Comparison of ENCODE assay signal across 24 cellular contexts in the genomic region with DNA sequence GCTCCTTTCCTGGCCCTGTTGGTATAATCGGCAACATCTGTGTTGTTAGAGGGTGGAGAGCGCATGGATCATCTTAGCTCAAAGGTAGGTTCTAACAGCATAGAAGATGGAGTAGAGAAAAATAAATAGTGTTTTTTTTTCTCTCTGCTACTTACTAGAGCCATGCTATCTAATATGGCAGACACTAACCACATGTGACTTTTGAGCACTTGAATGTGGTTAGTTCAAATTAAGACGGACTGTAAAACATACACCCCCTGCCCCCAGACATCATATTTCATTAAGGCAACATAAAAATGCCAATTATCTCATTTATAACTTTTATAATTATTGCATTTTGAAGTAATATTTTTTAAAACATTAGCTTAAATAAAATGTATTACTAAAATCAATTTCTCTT.
A peak's percentile ranks its signal among the peaks of the same experiment; 100 is the strongest.
DNase-seq lines count a peak whose midpoint lies in the region; ATAC-seq, FAIRE-seq and TF ChIP-seq lines count a peak whose summit lies in the region.
"Had no signal": no experiment of that assay in that cellular context is flagged by ENCODE, and none has a peak within 500 bp of the region (broad histone marks: within the 10 kb centered on the region; RNA-seq: fewer than 3 reads in every experiment).

No MANE protein-coding gene starts in this region.

- H3K9me3 ChIP-seq in mammary epithelial cell (replicated peaks; ENCODE audit: insufficient read depth, low read length), result no peaks in the 10 kb centered on the region
- H3K9me3 ChIP-seq in CD4-positive, alpha-beta memory T cell (ENCODE audit: control insufficient read depth in 1 of 2, low read length in 2 of 2), result no peaks in the 10 kb centered on the region

- ATAC-seq in GM18873 (IDR thresholded peaks at IDR 0.05; ENCODE audit: low FRiP score, unreplicated experiment), result no peak
- ATAC-seq in GM21576 (IDR thresholded peaks at IDR 0.05; ENCODE audit: unreplicated experiment), result no peak
- ATAC-seq: K562 had no signal

- POLR2A ChIA-PET in MCF 10A (lab: Yijun Ruan, JAX), result interaction anchor here (0.5 to 4.5 kb wide), 20 partner anchors 9 to 508 kb away, joined by 3 to 34 read pairs (median 4); no protein-coding TSS in a partner anchor
- POLR2A ChIA-PET in CD4-positive, alpha-beta memory T cell (lab: Charles Lee; ENCODE audit: partially characterized antibody), result no interaction called here

- in situ Hi-C loops in mammary epithelial cell (cut with MboI; ENCODE audit: low sequenced_read_pairs in 2 of 2), result no loop called here

- H3K27ac Mint-ChIP-seq in MCF 10A (ENCODE audit: low read depth, unreplicated experiment), result no peak overlapping the region
- no peak overlapping the region for H3K27ac Mint-ChIP-seq in CD4-positive, alpha-beta memory T cell

- H4K20me1 ChIP-seq in mammary epithelial cell (ENCODE audit: insufficient read depth, low read length), result no peaks in the 10 kb centered on the region

- peak overlapping the region; percentile 66 for H3K4me2 ChIP-seq in mammary epithelial cell (ENCODE audit: insufficient read depth, low read depth, low read length)

- intact Hi-C loops in mammary epithelial cell (cut with micrococcal nuclease), result no loop called here
- intact Hi-C loops in MCF 10A (cut with micrococcal nuclease), result loop anchor here (5.0 kb wide), 1 partner anchor 49 kb away; no protein-coding TSS in a partner anchor
- intact Hi-C loops in CD4-positive, alpha-beta memory T cell (cut with micrococcal nuclease), result no loop called here

- DNase-seq in mammary epithelial cell, result no peak
- DNase-seq in MCF 10A (ENCODE audit: unreplicated experiment), result no peak
- peak; percentile 42 for DNase-seq in SW480 (ENCODE audit: low spot score)
- no peak for DNase-seq in CD4-positive, alpha-beta memory T cell
- DNase-seq in activated T-cell treated with anti-CD3 and anti-CD28 coated beads, Interleukin-2, amount 50 U/mL, for 48 hours, result no peak
- DNase-seq: Kasumi-1; NCI-H1105 treated with DMSO at 0.1 percent for 48 hours; NCI-H146; NCI-H2029; NCI-H446; NCI-H524 treated with DMSO at 0.1 percent for 48 hours; NCI-H82; NK-92 treated with Interleukin-12 subunit alpha and Interleukin-12 subunit beta, amount 100 ng/mL, for 24 hours; SIG-M5 had no signal

- peaks cover 49% of the 10 kb centered on the region for H3K4me1 Mint-ChIP-seq in MCF 10A (ENCODE audit: insufficient read depth, unreplicated experiment)
- H3K4me1 Mint-ChIP-seq in CD4-positive, alpha-beta memory T cell, result peaks cover 0 to 2% (median 0%) of the 10 kb centered on the region in 4 donors

- H3K9me3 Mint-ChIP-seq in MCF 10A (ENCODE audit: unreplicated experiment), result peaks cover 25% of the 10 kb centered on the region
- H3K9me3 Mint-ChIP-seq in CD4-positive, alpha-beta memory T cell, result peaks cover 0 to 11% (median 3%) of the 10 kb centered on the region in 8 donors

- H3K27me3 Mint-ChIP-seq in MCF 10A (ENCODE audit: insufficient read depth, unreplicated experiment), result no peaks in the 10 kb centered on the region
- H3K27me3 Mint-ChIP-seq in CD4-positive, alpha-beta memory T cell, result peaks cover 0 to 1% of the 10 kb centered on the region in 2 donors

- H2AFZ ChIP-seq in mammary epithelial cell (ENCODE audit: low read depth, low read length), result no peak overlapping the region

- dilution Hi-C loops in mammary epithelial cell (cut with HindIII; ENCODE audit: low sequenced_read_pairs), result no loop called here

- no peak overlapping the region for H3K9ac ChIP-seq in mammary epithelial cell (ENCODE audit: insufficient read depth, low read length)

- peak overlapping the region; percentile 68 for H3K27ac ChIP-seq in mammary epithelial cell (ENCODE audit: insufficient read depth, low read depth, low read length)
- H3K27ac ChIP-seq in CD4-positive, alpha-beta memory T cell (ENCODE audit: low read depth, low read length), result no peak overlapping the region
- H3K27ac ChIP-seq: 22Rv1, HL-60, SK-N-MC had no signal

- no peaks in the 10 kb centered on the region for H3K27me3 ChIP-seq in mammary epithelial cell (ENCODE audit: insufficient read depth, low read length)
- H3K27me3 ChIP-seq in CD4-positive, alpha-beta memory T cell (ENCODE audit: insufficient read depth, low read length), result no peaks in the 10 kb centered on the region

- FAIRE-seq in colon (lab: Jason Lieb, UNC), result peak; percentile 24
- FAIRE-seq: D721Med, G401.6, H1, K562 had no signal

- no peaks in the 10 kb centered on the region for H3K36me3 Mint-ChIP-seq in MCF 10A (ENCODE audit: insufficient read depth, unreplicated experiment)
- no peaks in the 10 kb centered on the region for H3K36me3 Mint-ChIP-seq in CD4-positive, alpha-beta memory T cell

- H3K4me3 ChIP-seq in mammary epithelial cell (replicated peaks in 1 of 3; ENCODE audit: insufficient read depth in 1 of 3, low read depth in 2 of 3, low read length in 3 of 3), result no peak overlapping the region
- H3K4me3 ChIP-seq in CD4-positive, alpha-beta memory T cell (ENCODE audit: low read length in 2 of 2), result no peak overlapping the region
- H3K4me3 ChIP-seq: K562, SK-N-MC had no signal

- H3K36me3 ChIP-seq in mammary epithelial cell (ENCODE audit: insufficient read depth, low read length), result no peaks in the 10 kb centered on the region
- H3K36me3 ChIP-seq in CD4-positive, alpha-beta memory T cell (ENCODE audit: insufficient read depth, low read length), result no peaks in the 10 kb centered on the region

- no peaks in the 10 kb centered on the region for H3K79me2 ChIP-seq in mammary epithelial cell (ENCODE audit: insufficient read depth, low read length)

- BruUV-seq in mammary epithelial cell (replicated peaks; lab: Mats Ljungman, UMichigan), result no TSS peak
- BruUV-seq in MCF 10A (replicated peaks; lab: Mats Ljungman, UMichigan), result no TSS peak

- peaks cover 47% of the 10 kb centered on the region for H3K4me1 ChIP-seq in mammary epithelial cell (ENCODE audit: insufficient read depth, low read length)
- no peaks in the 10 kb centered on the region for H3K4me1 ChIP-seq in CD4-positive, alpha-beta memory T cell (ENCODE audit: insufficient read depth, low read length)

- CTCF ChIA-PET in mammary epithelial cell (lab: Charles Lee; ENCODE audit: low non-redundant PET) (interaction anchor here (0.8 kb wide), 1 partner anchor 103 kb away, joined by 8 read pairs; no protein-coding TSS in a partner anchor), MCF 10A (lab: Yijun Ruan, JAX) (interaction anchor here (0.6 kb wide), 1 partner anchor 244 kb away, joined by 3 read pairs; no protein-coding TSS in a partner anchor)
- CTCF ChIA-PET in CD4-positive, alpha-beta memory T cell (lab: Charles Lee; ENCODE audit: partially characterized antibody), result interaction anchor here (0.6 kb wide), 1 partner anchor 17 kb away, joined by 4 read pairs; no protein-coding TSS in a partner anchor

- TF ChIP-seq CTCF in mammary epithelial cell (conservative IDR thresholded peaks at IDR 0.05 in 1 of 2, IDR thresholded peaks at IDR 0.05 in 1 of 2; ENCODE audit: extremely low read depth in 1 of 2, insufficient read depth in 1 of 2, low read depth in 1 of 2, low read length in 2 of 2) (no peak), MCF 10A (IDR thresholded peaks at IDR 0.05; ENCODE audit: unreplicated experiment) (no peak)

- H3K4me3 Mint-ChIP-seq in MCF 10A (ENCODE audit: unreplicated experiment), result no peak overlapping the region
- H3K4me3 Mint-ChIP-seq in CD4-positive, alpha-beta memory T cell, result no peak overlapping the region

- WGBS in mammary epithelial cell (ENCODE audit: low coverage, missing lambda C conversion rate), result 96% methylated on average over 3 of the region's 3 CpGs
